Comparison of ENCODE assay signal across 27 cellular contexts in the genomic region with DNA sequence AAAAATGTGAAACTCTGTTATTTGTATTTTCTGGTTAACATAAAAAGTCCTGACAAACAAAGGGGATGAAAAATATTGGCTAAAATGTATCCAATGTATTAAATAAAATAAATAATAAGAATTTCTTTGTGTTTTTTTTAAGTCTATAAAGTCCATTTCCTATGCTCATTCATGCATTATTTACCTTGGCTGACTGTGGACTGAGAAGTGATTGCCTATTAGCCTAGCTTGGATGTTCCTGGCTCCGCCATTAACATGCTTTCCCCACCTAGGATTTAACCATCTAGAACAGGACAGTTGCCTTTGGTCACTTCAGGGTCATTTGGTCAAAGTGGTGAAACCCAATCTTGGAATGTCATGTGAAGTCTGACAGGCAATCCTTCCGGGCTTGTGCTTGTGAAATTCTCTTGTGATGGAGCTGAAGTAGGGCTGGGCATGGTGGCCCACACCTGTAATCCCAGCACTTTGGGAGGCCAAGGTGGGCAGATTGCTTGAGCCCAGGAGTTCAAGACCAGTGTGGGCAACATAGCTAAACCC.
"Had no signal": no experiment of that assay in that cellular context is flagged by ENCODE, and none has a peak within 500 bp of the region (broad histone marks: within the 10 kb centered on the region; RNA-seq: fewer than 3 reads in every experiment).

No MANE protein-coding gene starts in this region.

- H3K9me3 ChIP-seq: lower lobe of right lung, neutrophil, ovary, right atrium auricular region, right lobe of liver, suprapubic skin, thoracic aorta, tibial artery, uterus had no signal

- H3K27me3 ChIP-seq: hepatocyte, neural progenitor cell, neutrophil, ovary, right atrium auricular region, right lobe of liver, suprapubic skin, tibial artery, uterus had no signal

- H3K4me1 ChIP-seq: right atrium auricular region, right lobe of liver, suprapubic skin, tibial artery, uterus had no signal

- H3K79me2 ChIP-seq: hepatocyte had no signal

- H3K4me3 ChIP-seq: hepatocyte, lower lobe of right lung, neural progenitor cell, ovary, right atrium auricular region, right lobe of liver, skin epidermis, suprapubic skin, thoracic aorta, tibial artery, uterus had no signal

- H3K9ac ChIP-seq: neural progenitor cell had no signal

- ATAC-seq: left lobe of liver; lower lobe of right lung; naive thymus-derived CD8-positive, alpha-beta T cell; right lobe of liver had no signal

- H3K4me2 ChIP-seq: hepatocyte, neural progenitor cell had no signal

- DNase-seq: islet precursor cell; lower lobe of right lung; mammary epithelial cell; mesenchymal stem cell; naive thymus-derived CD8-positive, alpha-beta T cell; occipital lobe; ovary; right lobe of liver; stimulated activated CD4-positive, alpha-beta T cell treated with anti-CD3 and anti-CD28 coated beads, Interleukin-12 subunit alpha, Interleukin-12 subunit beta, amount 100 ng/mL, for 4 hours; stimulated activated CD4-positive, alpha-beta T cell treated with anti-CD3 and anti-CD28 coated beads, Interleukin-15, amount 100 ng/mL, for 24 hours; stimulated activated CD4-positive, alpha-beta T cell treated with anti-CD3 and anti-CD28 coated beads, Interleukin-2, amount 100 ng/mL, for 24 hours; stimulated activated CD4-positive, alpha-beta T cell treated with anti-CD3 and anti-CD28 coated beads, Interleukin-4, amount 100 ng/mL, for 1 hour; stimulated activated naive CD4-positive, alpha-beta T cell; tibial artery; uterus had no signal

- H3K4me3 Mint-ChIP-seq: naive thymus-derived CD8-positive, alpha-beta T cell; nephron; neural progenitor cell; stimulated activated naive CD8-positive, alpha-beta T cell treated with anti-CD3 and anti-CD28 coated beads, Interleukin-15, Interleukin-2, amounts not matched to agents 100 ng/mL and 50 ng/mL, for 24 hours; type B pancreatic cell had no signal

- H3K27ac ChIP-seq: hepatocyte, lower lobe of right lung, neural progenitor cell, neutrophil, ovary, right atrium auricular region, right lobe of liver, skin epidermis, suprapubic skin, thoracic aorta, tibial artery, uterus had no signal

- H3K27ac Mint-ChIP-seq: naive thymus-derived CD8-positive, alpha-beta T cell; nephron; neural progenitor cell; progenitor cell of endocrine pancreas; stimulated activated naive CD8-positive, alpha-beta T cell treated with anti-CD3 and anti-CD28 coated beads, Interleukin-15, Interleukin-2, amounts not matched to agents 100 ng/mL and 50 ng/mL, for 24 hours; type B pancreatic cell had no signal

- H3K27me3 Mint-ChIP-seq: progenitor cell of endocrine pancreas; stimulated activated naive CD8-positive, alpha-beta T cell treated with anti-CD3 and anti-CD28 coated beads, Interleukin-15, Interleukin-2, amounts not matched to agents 100 ng/mL and 50 ng/mL, for 24 hours; type B pancreatic cell had no signal

- H2AFZ ChIP-seq: hepatocyte, neural progenitor cell had no signal

- H3K9me3 Mint-ChIP-seq: naive thymus-derived CD8-positive, alpha-beta T cell; nephron; neural progenitor cell; stimulated activated naive CD8-positive, alpha-beta T cell treated with anti-CD3 and anti-CD28 coated beads, Interleukin-15, Interleukin-2, amounts not matched to agents 100 ng/mL and 50 ng/mL, for 24 hours; type B pancreatic cell had no signal

- H3K36me3 Mint-ChIP-seq: naive thymus-derived CD8-positive, alpha-beta T cell; neural progenitor cell; type B pancreatic cell had no signal

- H3K36me3 ChIP-seq: lower lobe of right lung, neural progenitor cell, neutrophil, ovary, right atrium auricular region, right lobe of liver, suprapubic skin, thoracic aorta, tibial artery, uterus had no signal
